In the genomic region with DNA sequence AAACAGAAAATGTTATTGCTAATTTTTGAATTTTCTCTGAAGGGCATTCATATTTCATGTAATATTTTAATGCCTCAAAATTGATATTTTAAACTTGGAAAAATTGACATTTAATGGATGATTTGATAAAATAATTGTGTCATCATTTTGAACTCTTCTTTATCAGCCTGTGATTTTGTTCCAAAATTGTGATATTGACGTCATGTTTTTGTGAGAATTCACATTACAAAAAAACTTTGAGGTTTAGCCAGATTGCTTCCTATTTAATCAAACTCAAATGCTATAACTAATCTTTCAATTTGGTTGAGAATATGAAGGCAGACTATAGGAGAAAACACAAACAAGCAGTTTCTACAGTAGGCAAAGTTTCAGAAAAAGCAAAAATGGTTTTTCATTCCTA, we compare ENCODE assay signal across 30 cellular contexts.
"Had no signal": no experiment of that assay in that cellular context is flagged by ENCODE, and none has a peak within 500 bp of the region (broad histone marks: within the 10 kb centered on the region; RNA-seq: fewer than 3 reads in every experiment).

No MANE protein-coding gene starts in this region.

- H3K4me3 Mint-ChIP-seq: naive thymus-derived CD4-positive, alpha-beta T cell; natural killer cell; nephron; neural progenitor cell; stimulated activated memory B cell treated with anti-CD40 and anti-IgM and Interleukin-4, amounts not matched to agents 10 μg/mL and 1 μg/mL and 100 μg/mL, for 72 hours; stimulated activated naive CD8-positive, alpha-beta T cell treated with anti-CD3 and anti-CD28 coated beads, Interleukin-15, Interleukin-2, amounts not matched to agents 100 ng/mL and 50 ng/mL, for 24 hours; type B pancreatic cell had no signal

- DNase-seq: naive thymus-derived CD4-positive, alpha-beta T cell; natural killer cell; occipital lobe; ovary; posterior cingulate gyrus; psoas muscle; right cardiac atrium; spleen; stimulated activated CD4-positive, alpha-beta T cell treated with anti-CD3 and anti-CD28 coated beads, Interleukin-12 subunit alpha, Interleukin-12 subunit beta, amount 100 ng/mL, for 4 hours; stimulated activated CD4-positive, alpha-beta T cell treated with anti-CD3 and anti-CD28 coated beads, Interleukin-1b, Interleukin-23, amount 100 ng/mL, for 48 hours; stimulated activated CD4-positive, alpha-beta T cell treated with anti-CD3 and anti-CD28 coated beads, Interleukin-4, amount 100 ng/mL, for 1 hour; stimulated activated CD4-positive, alpha-beta T cell treated with anti-CD3 and anti-CD28 coated beads, Interleukin-4, amount 100 ng/mL, for 4 hours; stimulated activated CD8-positive, alpha-beta memory T cell treated with anti-CD3 and anti-CD28 coated beads, Interleukin-4, amount 100 ng/mL, for 48 hours; stimulated activated naive CD4-positive, alpha-beta T cell treated with Interleukin-2 at 50 U/mL for 16 hours; stomach; thyroid gland; upper lobe of right lung; uterus had no signal

- H3K27me3 Mint-ChIP-seq: naive thymus-derived CD4-positive, alpha-beta T cell; progenitor cell of endocrine pancreas; stimulated activated memory B cell treated with anti-CD40 and anti-IgM and Interleukin-4, amounts not matched to agents 10 μg/mL and 1 μg/mL and 100 μg/mL, for 72 hours; stimulated activated naive CD8-positive, alpha-beta T cell treated with anti-CD3 and anti-CD28 coated beads, Interleukin-15, Interleukin-2, amounts not matched to agents 100 ng/mL and 50 ng/mL, for 24 hours; type B pancreatic cell had no signal

- H3K27ac ChIP-seq: neural progenitor cell, ovary, parathyroid adenoma, psoas muscle, skin epidermis, spleen, stomach, thoracic aorta, thyroid gland, tibial nerve, upper lobe of right lung, uterus had no signal

- H3K9me3 Mint-ChIP-seq: nephron; neural progenitor cell; stimulated activated memory B cell treated with anti-CD40 and anti-IgM and Interleukin-4, amounts not matched to agents 10 μg/mL and 1 μg/mL and 100 μg/mL, for 72 hours; type B pancreatic cell had no signal

- H3K27ac Mint-ChIP-seq: naive thymus-derived CD4-positive, alpha-beta T cell; natural killer cell; nephron; neural progenitor cell; progenitor cell of endocrine pancreas; stimulated activated memory B cell treated with anti-CD40 and anti-IgM and Interleukin-4, amounts not matched to agents 10 μg/mL and 1 μg/mL and 100 μg/mL, for 72 hours; stimulated activated naive CD8-positive, alpha-beta T cell treated with anti-CD3 and anti-CD28 coated beads, Interleukin-15, Interleukin-2, amounts not matched to agents 100 ng/mL and 50 ng/mL, for 24 hours; type B pancreatic cell had no signal

- H3K4me1 Mint-ChIP-seq: naive thymus-derived CD4-positive, alpha-beta T cell; natural killer cell; nephron; stimulated activated memory B cell treated with anti-CD40 and anti-IgM and Interleukin-4, amounts not matched to agents 10 μg/mL and 1 μg/mL and 100 μg/mL, for 72 hours had no signal

- H3K4me1 ChIP-seq: neural progenitor cell, parathyroid adenoma, psoas muscle, spleen, stomach, thyroid gland, tibial nerve, upper lobe of right lung, uterus had no signal

- H3K4me3 ChIP-seq: neural progenitor cell, ovary, psoas muscle, skin epidermis, smooth muscle cell, spleen, stomach, thoracic aorta, thyroid gland, tibial nerve, upper lobe of right lung, uterus had no signal

- H3K36me3 ChIP-seq: neural progenitor cell, ovary, spleen, stomach, thoracic aorta, thyroid gland, tibial nerve, upper lobe of right lung, uterus had no signal

- H3K9me3 ChIP-seq: ovary, psoas muscle, stomach, thoracic aorta, thyroid gland, tibial nerve, upper lobe of right lung, uterus had no signal

- ATAC-seq: naive thymus-derived CD4-positive, alpha-beta T cell; natural killer cell; psoas muscle; right cardiac atrium; sciatic nerve; stimulated activated memory B cell treated with anti-CD40 and anti-IgM and Interleukin-4, amounts not matched to agents 10 μg/mL and 1 μg/mL and 100 μg/mL, for 72 hours; upper lobe of right lung had no signal

- H3K27me3 ChIP-seq: neural progenitor cell, ovary, spleen, stomach, thyroid gland, tibial nerve, upper lobe of right lung, uterus had no signal

- H3K36me3 Mint-ChIP-seq: naive thymus-derived CD4-positive, alpha-beta T cell; natural killer cell; neural progenitor cell; stimulated activated memory B cell treated with anti-CD40 and anti-IgM and Interleukin-4, amounts not matched to agents 10 μg/mL and 1 μg/mL and 100 μg/mL, for 72 hours had no signal
